Comparison of ENCODE assay signal across 12 cellular contexts in the genomic region with DNA sequence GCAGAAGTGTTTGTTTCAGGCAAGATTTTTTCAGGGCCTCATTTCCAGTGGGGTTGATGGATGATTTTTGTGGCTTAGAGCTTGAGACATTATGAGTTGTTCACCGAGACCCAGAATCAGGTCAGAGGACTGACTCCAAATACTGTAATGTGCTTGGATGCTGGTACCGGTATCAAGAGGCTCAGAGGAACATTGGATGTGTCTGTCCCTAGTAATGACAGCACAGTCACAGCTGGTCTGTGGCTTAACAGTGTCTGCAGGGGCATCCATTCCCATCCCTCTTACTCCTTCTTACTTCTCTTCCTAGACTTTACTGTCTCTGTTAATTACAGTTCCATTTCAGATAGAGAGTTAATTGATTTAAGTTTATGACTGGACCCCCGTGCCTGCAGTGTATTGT.
"Had no signal": no experiment of that assay in that cellular context is flagged by ENCODE, and none has a peak within 500 bp of the region (broad histone marks: within the 10 kb centered on the region; RNA-seq: fewer than 3 reads in every experiment).

No MANE protein-coding gene starts in this region.

- H3K4me3 ChIP-seq: dorsolateral prefrontal cortex, testis had no signal

- H3K27me3 Mint-ChIP-seq: activated CD4-positive, alpha-beta T cell treated with anti-CD3 and anti-CD28 coated beads for 36 hours; activated CD8-positive, alpha-beta T cell treated with anti-CD3 and anti-CD28 coated beads for 36 hours; activated naive CD8-positive, alpha-beta T cell treated with anti-CD3 and anti-CD28 coated beads for 36 hours; memory B cell had no signal

- DNase-seq: activated CD4-positive, alpha-beta T cell treated with anti-CD3 and anti-CD28 coated beads for 36 hours; activated CD8-positive, alpha-beta memory T cell treated with anti-CD3 and anti-CD28 coated beads, Interleukin-2, amount 50 U/mL, for 4 hours; activated CD8-positive, alpha-beta T cell treated with anti-CD3 and anti-CD28 coated beads for 36 hours; activated gamma-delta T cell treated with Interleukin-2 at 50 U/mL for 16 hours; activated naive CD8-positive, alpha-beta T cell treated with anti-CD3 and anti-CD28 coated beads for 36 hours; activated T-cell treated with anti-CD3 and anti-CD28 coated beads, Interleukin-2, amount 50 U/mL, for 72 hours; dorsolateral prefrontal cortex; stimulated activated CD4-positive, alpha-beta T cell treated with anti-CD3 and anti-CD28 coated beads, Interleukin-2, amount 100 ng/mL, for 48 hours; stimulated activated naive CD8-positive, alpha-beta T cell treated with anti-CD3 and anti-CD28 coated beads, Interleukin-15, Interleukin-2, amounts not matched to agents 100 U/mL and 50 U/mL, for 24 hours; testis had no signal

- H3K27ac Mint-ChIP-seq: activated CD4-positive, alpha-beta T cell treated with anti-CD3 and anti-CD28 coated beads for 36 hours; activated CD8-positive, alpha-beta T cell treated with anti-CD3 and anti-CD28 coated beads for 36 hours; activated naive CD8-positive, alpha-beta T cell treated with anti-CD3 and anti-CD28 coated beads for 36 hours; activated T-cell treated with anti-CD3 and anti-CD28 coated beads, Interleukin-2, amount 50 U/mL, for 72 hours; memory B cell; T-helper 2 cell treated with Interferon-gamma antibody and Interleukin-4, amounts not matched to agents 5 μg/mL and 100 μg/mL, for 36 hours had no signal

- H3K27ac ChIP-seq: dorsolateral prefrontal cortex, testis had no signal

- H3K9me3 Mint-ChIP-seq: activated naive CD8-positive, alpha-beta T cell treated with anti-CD3 and anti-CD28 coated beads for 36 hours; activated T-cell treated with anti-CD3 and anti-CD28 coated beads, Interleukin-2, amount 50 U/mL, for 72 hours; memory B cell; T-helper 2 cell treated with Interferon-gamma antibody and Interleukin-4, amounts not matched to agents 5 μg/mL and 100 μg/mL, for 36 hours had no signal

- H3K9me3 ChIP-seq: testis had no signal

- H3K27me3 ChIP-seq: dorsolateral prefrontal cortex, testis had no signal

- H3K36me3 Mint-ChIP-seq: activated naive CD8-positive, alpha-beta T cell treated with anti-CD3 and anti-CD28 coated beads for 36 hours; memory B cell had no signal

- H3K4me1 Mint-ChIP-seq: activated CD4-positive, alpha-beta T cell treated with anti-CD3 and anti-CD28 coated beads for 36 hours; activated naive CD8-positive, alpha-beta T cell treated with anti-CD3 and anti-CD28 coated beads for 36 hours had no signal

- ATAC-seq: activated CD4-positive, alpha-beta T cell treated with anti-CD3 and anti-CD28 coated beads for 36 hours; activated CD8-positive, alpha-beta T cell treated with anti-CD3 and anti-CD28 coated beads for 36 hours; activated T-cell treated with anti-CD3 and anti-CD28 coated beads, Interleukin-2, amount 50 U/mL, for 72 hours; stimulated activated naive CD8-positive, alpha-beta T cell treated with anti-CD3 and anti-CD28 coated beads, Interleukin-15, Interleukin-2, amounts not matched to agents 100 U/mL and 50 U/mL, for 24 hours had no signal

- H3K4me3 Mint-ChIP-seq: activated CD4-positive, alpha-beta T cell treated with anti-CD3 and anti-CD28 coated beads for 36 hours; activated CD8-positive, alpha-beta T cell treated with anti-CD3 and anti-CD28 coated beads for 36 hours; activated naive CD8-positive, alpha-beta T cell treated with anti-CD3 and anti-CD28 coated beads for 36 hours; activated T-cell treated with anti-CD3 and anti-CD28 coated beads, Interleukin-2, amount 50 U/mL, for 72 hours; memory B cell; T-helper 2 cell treated with Interferon-gamma antibody and Interleukin-4, amounts not matched to agents 5 μg/mL and 100 μg/mL, for 36 hours had no signal
